2 cellular contexts compared by ENCODE assay signal in the genomic region with DNA sequence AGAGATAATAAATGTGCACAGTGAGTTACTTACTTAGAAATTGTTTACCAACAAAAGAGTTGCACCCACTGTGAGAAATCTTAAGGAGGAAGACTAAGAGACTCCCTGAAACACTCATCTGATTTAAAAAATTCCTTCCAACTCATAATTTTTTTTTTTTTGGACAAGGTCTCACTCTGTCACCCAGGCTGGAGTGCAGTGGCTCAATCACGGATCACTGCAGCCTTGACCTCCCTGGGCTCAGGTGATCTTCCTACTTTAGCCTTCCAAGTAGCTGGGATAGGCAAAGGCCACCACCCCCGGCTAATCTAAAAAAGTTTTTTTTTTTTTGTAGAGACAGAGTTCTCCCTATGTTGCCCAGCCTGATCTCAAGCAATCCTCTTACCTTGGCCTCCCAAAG.
TF ChIP-seq lines count a peak whose summit lies in the region.

No MANE protein-coding gene starts in this region.

TF ChIP-seq in HCT116, 20 proteins besides CTCF, POLR2A, EP300 and RAD21:
- TF ChIP-seq EZH2 (IDR thresholded peaks at IDR 0.05) (no peak), EZH2phosphoT487 (IDR thresholded peaks at IDR 0.05; ENCODE audit: borderline replicate concordance) (no peak), CBX3 (IDR thresholded peaks at IDR 0.05; ENCODE audit: low read depth) (no peak), CEBPB (IDR thresholded peaks at IDR 0.05; ENCODE audit: low read depth) (no peak), YY1 (IDR thresholded peaks at IDR 0.05; ENCODE audit: extremely low read depth, insufficient replicate concordance, low read depth, low read length) (no peak), POLR2AphosphoS5 (IDR thresholded peaks at IDR 0.05; ENCODE audit: low read depth, low read length) (no peak), ZNF274 (IDR thresholded peaks at IDR 0.05; ENCODE audit: low read depth, low read length) (no peak), ZBTB33 (IDR thresholded peaks at IDR 0.05; ENCODE audit: extremely low read depth, insufficient replicate concordance, low read length) (no peak), ELF1 (IDR thresholded peaks at IDR 0.05; ENCODE audit: borderline replicate concordance, low read depth) (no peak)

TF ChIP-seq in HepG2, 621 proteins besides CTCF, POLR2A, EP300 and RAD21:
- TF ChIP-seq, protein P1, sequence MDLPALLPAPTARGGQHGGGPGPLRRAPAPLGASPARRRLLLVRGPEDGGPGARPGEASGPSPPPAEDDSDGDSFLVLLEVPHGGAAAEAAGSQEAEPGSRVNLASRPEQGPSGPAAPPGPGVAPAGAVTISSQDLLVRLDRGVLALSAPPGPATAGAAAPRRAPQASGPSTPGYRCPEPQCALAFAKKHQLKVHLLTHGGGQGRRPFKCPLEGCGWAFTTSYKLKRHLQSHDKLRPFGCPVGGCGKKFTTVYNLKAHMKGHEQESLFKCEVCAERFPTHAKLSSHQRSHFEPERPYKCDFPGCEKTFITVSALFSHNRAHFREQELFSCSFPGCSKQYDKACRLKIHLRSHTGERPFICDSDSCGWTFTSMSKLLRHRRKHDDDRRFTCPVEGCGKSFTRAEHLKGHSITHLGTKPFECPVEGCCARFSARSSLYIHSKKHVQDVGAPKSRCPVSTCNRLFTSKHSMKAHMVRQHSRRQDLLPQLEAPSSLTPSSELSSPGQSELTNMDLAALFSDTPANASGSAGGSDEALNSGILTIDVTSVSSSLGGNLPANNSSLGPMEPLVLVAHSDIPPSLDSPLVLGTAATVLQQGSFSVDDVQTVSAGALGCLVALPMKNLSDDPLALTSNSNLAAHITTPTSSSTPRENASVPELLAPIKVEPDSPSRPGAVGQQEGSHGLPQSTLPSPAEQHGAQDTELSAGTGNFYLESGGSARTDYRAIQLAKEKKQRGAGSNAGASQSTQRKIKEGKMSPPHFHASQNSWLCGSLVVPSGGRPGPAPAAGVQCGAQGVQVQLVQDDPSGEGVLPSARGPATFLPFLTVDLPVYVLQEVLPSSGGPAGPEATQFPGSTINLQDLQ (CRISPR knock-in tag; IDR thresholded peaks at IDR 0.05) = no peak
- peak in 1 of 2 experiments; percentile 29; a peak in 1 of 4 replicates for TF ChIP-seq NR2F1 (CRISPR knock-in tag; IDR thresholded peaks at IDR 0.05)
- peak; percentile 9; the same call in 1 of the 2 replicates for TF ChIP-seq CHD4 (IDR thresholded peaks at IDR 0.05; ENCODE audit: borderline replicate concordance, low read length)
- no peak for TF ChIP-seq NR2F6 (IDR thresholded peaks at IDR 0.05)
- TF ChIP-seq NR2F6 (CRISPR knock-in tag; IDR thresholded peaks at IDR 0.05) = 0 out of 2 replicates have a peak, but pooled peaks have one; percentile 12
